Comparison of ENCODE assay signal across 26 cellular contexts in genomic region chr15:34076785-34077184, GRCh38. TPM values are rescaled to one million over a fixed set of nuclear protein-coding genes. Genes with fewer than 3 reads are reported as not detected.
DNase-seq lines count a peak whose midpoint lies in the region; ATAC-seq, FAIRE-seq and TF ChIP-seq lines count a peak whose summit lies in the region.
"Had no signal": no experiment of that assay in that cellular context is flagged by ENCODE, and none has a peak within 500 bp of the region (broad histone marks: within the 10 kb centered on the region; RNA-seq: fewer than 3 reads in every experiment).

No MANE protein-coding gene starts in this region.

- no peak overlapping the region for H3K4ac ChIP-seq in trophoblast cell (ENCODE audit: low read depth, low read length)

- WGBS in trophoblast cell (ENCODE audit: extremely low coverage, insufficient coverage, insufficient read length): no CpG with 5 or more reads among the region's 4 CpGs
- 78 to 81% methylated on average over 4 of the region's 4 CpGs for WGBS in esophagus squamous epithelium, 2 donors

- no peak overlapping the region for H2BK120ac ChIP-seq in trophoblast cell (ENCODE audit: insufficient read depth, low read length, poor library complexity)

- no peak overlapping the region for H2AFZ ChIP-seq in trophoblast cell (ENCODE audit: insufficient read depth, low read length, poor library complexity)
- H2AFZ ChIP-seq: GM23338 had no signal

- no peak overlapping the region for H2BK5ac ChIP-seq in trophoblast cell (ENCODE audit: low read depth, low read length, poor library complexity)

- DNase-seq in GM12892 (ENCODE audit: insufficient read length): no peak
- DNase-seq in bronchial epithelial cell (ENCODE audit: low read depth): peak; percentile 12
- DNase-seq in trophoblast cell: no peak
- no peak for DNase-seq in progenitor cell of endocrine pancreas (ENCODE audit: low spot score, unreplicated experiment)
- no peak for DNase-seq in esophagus squamous epithelium (lab: John Stamatoyannopoulos, UW)
- DNase-seq: 8988T; ACHN; AML-193; BE2C; CD4-positive, alpha-beta T cell; CD8-positive, alpha-beta memory T cell; DMS 273 treated with DMSO at 0.1 percent for 48 hours; DMS79; EL; GDM1; HFFc6 had no signal

- H3K4me3 ChIP-seq in bronchial epithelial cell (ENCODE audit: low read depth, low read length) (no peak overlapping the region), trophoblast cell (ENCODE audit: low read depth, low read length) (no peak overlapping the region), esophagus squamous epithelium (no peak overlapping the region)
- H3K4me3 ChIP-seq: A549; BLaER1 treated with 17β-estradiol and CSF1 and Interleukin-3, amounts not matched to agents 10 nM and 100 nM; GM12878; GM23338; HAP-1 had no signal

- H3K9me3 ChIP-seq in trophoblast cell (ENCODE audit: insufficient read depth, low read depth, low read length): no peaks in the 10 kb centered on the region
- no peaks in the 10 kb centered on the region for H3K9me3 ChIP-seq in esophagus squamous epithelium
- H3K9me3 ChIP-seq: A549, BE2C, HAP-1 had no signal

- no peaks in the 10 kb centered on the region for H3K4me1 Mint-ChIP-seq in progenitor cell of endocrine pancreas (ENCODE audit: low read depth)
- H3K4me1 Mint-ChIP-seq: CD14-positive monocyte; CD8-positive, alpha-beta memory T cell; GM23338 had no signal

- no peaks in the 10 kb centered on the region for H3K36me3 Mint-ChIP-seq in progenitor cell of endocrine pancreas (ENCODE audit: insufficient read depth)

- H3K27me3 Mint-ChIP-seq in progenitor cell of endocrine pancreas: no peaks in the 10 kb centered on the region
- H3K27me3 Mint-ChIP-seq: CD4-positive, alpha-beta T cell; CD8-positive, alpha-beta memory T cell had no signal

- H3K9me3 Mint-ChIP-seq in progenitor cell of endocrine pancreas (ENCODE audit: low read depth): no peaks in the 10 kb centered on the region
- H3K9me3 Mint-ChIP-seq: CD4-positive, alpha-beta T cell; CD8-positive, alpha-beta memory T cell; GM23338; HFFc6 had no signal

- H3K27ac Mint-ChIP-seq in progenitor cell of endocrine pancreas: no peak overlapping the region
- H3K27ac Mint-ChIP-seq: CD14-positive monocyte; CD4-positive, alpha-beta T cell; GM23338; HFFc6 had no signal

- no peak overlapping the region for H2BK12ac ChIP-seq in trophoblast cell (ENCODE audit: low read length)

- TF ChIP-seq POLR2A in GM12892 (IDR thresholded peaks at IDR 0.05; ENCODE audit: low read depth, low read length): no peak
- no peak for TF ChIP-seq POLR2A in esophagus squamous epithelium (IDR thresholded peaks at IDR 0.05)

- no peak overlapping the region for H4K8ac ChIP-seq in trophoblast cell (ENCODE audit: low read depth, low read length)

- H3K18ac ChIP-seq in trophoblast cell (ENCODE audit: low read length): no peak overlapping the region

- intact Hi-C loops in esophagus squamous epithelium (cut with DNase I): no loop called here

- no peak for TF ChIP-seq CTCF in bronchial epithelial cell (IDR thresholded peaks at IDR 0.05; ENCODE audit: insufficient read depth, low read length, severe bottlenecking)
- no peak for TF ChIP-seq CTCF in progenitor cell of endocrine pancreas (IDR thresholded peaks at IDR 0.05; ENCODE audit: unreplicated experiment)
- TF ChIP-seq CTCF in esophagus squamous epithelium (IDR thresholded peaks at IDR 0.05): no peak

- H3K36me3 ChIP-seq in bronchial epithelial cell (ENCODE audit: control insufficient read depth, insufficient read depth, low read length) (no peaks in the 10 kb centered on the region), trophoblast cell (ENCODE audit: control insufficient read depth in 1 of 2, insufficient read depth in 2 of 2, low read length in 2 of 2) (no peaks in the 10 kb centered on the region), esophagus squamous epithelium (no peaks in the 10 kb centered on the region)
- H3K36me3 ChIP-seq: BE2C, HAP-1 had no signal

- H3K9ac ChIP-seq in trophoblast cell (ENCODE audit: low read length): peak overlapping the region; percentile 58
- H3K9ac ChIP-seq: BLaER1 treated with 17β-estradiol and CSF1 and Interleukin-3, amounts not matched to agents 10 nM and 100 nM had no signal

- H3K27me3 ChIP-seq in bronchial epithelial cell (ENCODE audit: control insufficient read depth, insufficient read depth, low read length): no peaks in the 10 kb centered on the region
- H3K27me3 ChIP-seq in trophoblast cell (ENCODE audit: insufficient read depth, low read length): no peaks in the 10 kb centered on the region
- H3K27me3 ChIP-seq in esophagus squamous epithelium: no peaks in the 10 kb centered on the region
- H3K27me3 ChIP-seq: BE2C; BLaER1 treated with 17β-estradiol and CSF1 and Interleukin-3, amounts not matched to agents 10 nM and 100 nM had no signal

- no peak overlapping the region for H3K4me3 Mint-ChIP-seq in progenitor cell of endocrine pancreas (ENCODE audit: low read depth)
- H3K4me3 Mint-ChIP-seq: CD14-positive monocyte; CD4-positive, alpha-beta T cell; CD8-positive, alpha-beta memory T cell; GM23338; HFFc6 had no signal

- peak; percentile 38 for FAIRE-seq in GM12892 (lab: Jason Lieb, UNC)
- no peak for FAIRE-seq in bronchial epithelial cell (lab: Jason Lieb, UNC)
- FAIRE-seq: D721Med, GM12878, GM18507, H54 had no signal

- no peak overlapping the region for H3K23ac ChIP-seq in trophoblast cell (ENCODE audit: low read length)

- H3K4me1 ChIP-seq in trophoblast cell (ENCODE audit: control insufficient read depth in 1 of 2, insufficient read depth in 2 of 2, low read length in 2 of 2) (peaks cover 0 to 1% of the 10 kb centered on the region in 2 experiments), esophagus squamous epithelium (no peaks in the 10 kb centered on the region)
- H3K4me1 ChIP-seq: A549; BE2C; BLaER1 treated with 17β-estradiol and CSF1 and Interleukin-3, amounts not matched to agents 10 nM and 100 nM; HAP-1 had no signal

- ATAC-seq in HG03457 (IDR thresholded peaks at IDR 0.05; ENCODE audit: unreplicated experiment): no peak
- ATAC-seq: A549, GM12878, GM23338 had no signal

- H3K79me1 ChIP-seq in trophoblast cell (ENCODE audit: low read length): no peaks in the 10 kb centered on the region

- no peak overlapping the region for H4K91ac ChIP-seq in trophoblast cell (ENCODE audit: low read depth, low read length)

- H3K27ac ChIP-seq in trophoblast cell (ENCODE audit: low read depth, low read length) (no peak overlapping the region), esophagus squamous epithelium (no peak overlapping the region)
- H3K27ac ChIP-seq: A549; BLaER1 treated with 17β-estradiol and CSF1 and Interleukin-3, amounts not matched to agents 10 nM and 100 nM had no signal

- no peak overlapping the region for H4K12ac ChIP-seq in trophoblast cell (ENCODE audit: low read depth, low read length)

- no peaks in the 10 kb centered on the region for H3K79me2 ChIP-seq in trophoblast cell (ENCODE audit: control insufficient read depth, insufficient read depth, low read length, poor library complexity)

- no peak overlapping the region for H3K14ac ChIP-seq in trophoblast cell (ENCODE audit: low read length)

- no peak overlapping the region for H2AK5ac ChIP-seq in trophoblast cell (ENCODE audit: low read length)

- no peak overlapping the region for H3K4me2 ChIP-seq in trophoblast cell (ENCODE audit: low read length)
- H3K4me2 ChIP-seq: A549; BLaER1 treated with 17β-estradiol and CSF1 and Interleukin-3, amounts not matched to agents 10 nM and 100 nM; GM23338 had no signal

RNA-seq across cellular contexts. Expression of gene EMC7, which starts 24.9 kb away (rescaled TPM):
- polyA plus RNA-seq in GM12892 (2012; ENCODE audit: missing spikeins): 62.9 TPM
- total RNA-seq in bronchial epithelial cell (51.7 and 57.4 TPM in 2 replicates), progenitor cell of endocrine pancreas (31.7 and 32.3 TPM in 2 replicates), esophagus squamous epithelium (10 to 100 TPM; 18.9 to 62.1 (median 36.1) TPM)
- polyA plus RNA-seq in trophoblast cell (2013): 65.5 and 69.9 TPM in 2 replicates

RNA-seq across cellular contexts. Expression of gene PGBD4, which starts 25.1 kb away (rescaled TPM):
- polyA plus RNA-seq in GM12892 (2012; ENCODE audit: missing spikeins): 2.2 TPM
- total RNA-seq in bronchial epithelial cell: 1.3 and 1.8 TPM in 2 replicates
- 0.59 and 0.62 TPM in 2 replicates for polyA plus RNA-seq in trophoblast cell (2013)
- 1.7 and 1.8 TPM in 2 replicates for total RNA-seq in progenitor cell of endocrine pancreas
- total RNA-seq in esophagus squamous epithelium: 1 to 10 TPM in 2 of 4 donors, under 1 TPM in 2; 0.70 to 1.7 (median 0.98) TPM

RNA-seq across cellular contexts. Expression of gene AVEN, which starts 37.8 kb away (rescaled TPM):
- polyA plus RNA-seq in GM12892 (2012; ENCODE audit: missing spikeins): 10.4 TPM
- total RNA-seq in bronchial epithelial cell (32.0 and 51.3 TPM in 2 replicates), progenitor cell of endocrine pancreas (14.4 and 15.5 TPM in 2 replicates), esophagus squamous epithelium (10 to 100 TPM in 3 of 4 donors, 1 to 10 TPM in 1; 9.9 to 17.5 (median 16.5) TPM)
- polyA plus RNA-seq in trophoblast cell (2013): 7.5 and 7.9 TPM in 2 replicates
